In genomic region chr13:21894703-21895699, GRCh38 we compare ENCODE assay signal across 2 cellular contexts.
TF ChIP-seq lines count a peak whose summit lies in the region.

No MANE protein-coding gene starts in this region.

TF ChIP-seq in GM23338, 12 proteins besides CTCF, POLR2A, EP300 and RAD21 (continued from another document):
- no peak for TF ChIP-seq ZNF462 (CRISPR knock-in tag; IDR thresholded peaks at IDR 0.05)
- TF ChIP-seq REST (IDR thresholded peaks at IDR 0.05; ENCODE audit: unreplicated experiment): no peak
- TF ChIP-seq STAT1 (IDR thresholded peaks at IDR 0.05; ENCODE audit: unreplicated experiment): no peak
- no peak for TF ChIP-seq NANOG (IDR thresholded peaks at IDR 0.05; ENCODE audit: borderline replicate concordance)
- TF ChIP-seq EZH2phosphoT487 (IDR thresholded peaks at IDR 0.05; ENCODE audit: unreplicated experiment): no peak
- TF ChIP-seq ZNF331 (CRISPR knock-in tag; IDR thresholded peaks at IDR 0.05; ENCODE audit: low read depth): no peak

TF ChIP-seq in WTC11, 78 proteins besides CTCF, POLR2A, EP300 and RAD21 (continued from another document):
- TF ChIP-seq E2F4 (CRISPR knock-in tag; IDR thresholded peaks at IDR 0.05; ENCODE audit: borderline replicate concordance, low read depth) (no peak), ZNF263 (CRISPR knock-in tag; IDR thresholded peaks at IDR 0.05; ENCODE audit: low read depth) (no peak), RELA (CRISPR knock-in tag; IDR thresholded peaks at IDR 0.05; ENCODE audit: borderline replicate concordance) (no peak), HMGXB4 (CRISPR knock-in tag; IDR thresholded peaks at IDR 0.05) (no peak), FOXP4 (CRISPR knock-in tag; IDR thresholded peaks at IDR 0.05) (no peak), ZNF219 (CRISPR knock-in tag; IDR thresholded peaks at IDR 0.05; ENCODE audit: borderline replicate concordance) (no peak), SP1 (CRISPR knock-in tag; conservative IDR thresholded peaks at IDR 0.05) (no peak)
